Comparison of ENCODE assay signal across 14 cellular contexts in genomic region chr3:52249683-52250082, GRCh38. TPM values are rescaled to one million over a fixed set of nuclear protein-coding genes. Genes with fewer than 3 reads are reported as not detected.
DNase-seq lines count a peak whose midpoint lies in the region; ATAC-seq, FAIRE-seq and TF ChIP-seq lines count a peak whose summit lies in the region.
"Had no signal": no experiment of that assay in that cellular context is flagged by ENCODE, and none has a peak within 500 bp of the region (broad histone marks: within the 10 kb centered on the region; RNA-seq: fewer than 3 reads in every experiment).

No MANE protein-coding gene starts in this region.

- no peak for FAIRE-seq in pancreas (lab: Jason Lieb, UNC)

- POLR2A ChIA-PET in IMR-90 (lab: Charles Lee; ENCODE audit: unreplicated experiment): no interaction called here

- H3K14ac ChIP-seq in IMR-90 (replicated peaks; ENCODE audit: low read depth, low read length): no peak overlapping the region

- H3K4me1 Mint-ChIP-seq in T-helper 1 cell treated with Interleukin-12 subunit alpha and Interleukin-12 subunit beta and Interleukin-4 antibody, amounts not matched to agents 30 μg/mL and 1 μg/mL, for 36 hours (ENCODE audit: low read depth): peaks cover 76% of the 10 kb centered on the region
- H3K4me1 Mint-ChIP-seq in chondrocyte (ENCODE audit: low read depth): peaks cover 26% of the 10 kb centered on the region

- H3K4ac ChIP-seq in IMR-90 (ENCODE audit: low read depth, low read length): no peak overlapping the region

- H4K91ac ChIP-seq in IMR-90 (ENCODE audit: insufficient read depth, low read depth, low read length): no peak overlapping the region

- no peak for TF ChIP-seq POLR2A in IMR-90 (IDR thresholded peaks at IDR 0.05; ENCODE audit: low read depth, low read length)

- H3K9me3 ChIP-seq in IMR-90 (ENCODE audit: control insufficient read depth, insufficient read depth, low read length) (no peaks in the 10 kb centered on the region), neutrophil (no peaks in the 10 kb centered on the region), pancreas (no peaks in the 10 kb centered on the region)

- no peak overlapping the region for H2BK5ac ChIP-seq in IMR-90 (ENCODE audit: low read depth, low read length, poor library complexity, severe bottlenecking)

- DNase-seq in T-helper 1 cell (no peak), IMR-90 (no peak), chondrocyte (ENCODE audit: low spot score) (peak; percentile 59), DMS 273 treated with DMSO at 0.1 percent for 48 hours (lab: John Stamatoyannopoulos, UW) (no peak), pancreas (no peak)
- DNase-seq: 8988T, COR-L47, kidney glomerular epithelial cell, NCI-H345 had no signal

- no peak overlapping the region for H2BK120ac ChIP-seq in IMR-90 (ENCODE audit: low read depth, low read length)

- no peak overlapping the region for H3K4me3 ChIP-seq in IMR-90 (ENCODE audit: insufficient read depth, low read depth, low read length)
- no peak overlapping the region for H3K4me3 ChIP-seq in neutrophil (ENCODE audit: low read depth in 1 of 2, low read length in 1 of 2)
- H3K4me3 ChIP-seq in pancreas: no peak overlapping the region
- H3K4me3 ChIP-seq: cardiac muscle cell had no signal

- H3K79me1 ChIP-seq in IMR-90 (ENCODE audit: low read depth in 1 of 2, low read length in 2 of 2): peaks cover 12 to 70% of the 10 kb centered on the region in 2 experiments

- peaks cover 58% of the 10 kb centered on the region for H3K36me3 Mint-ChIP-seq in T-helper 1 cell treated with Interleukin-12 subunit alpha and Interleukin-12 subunit beta and Interleukin-4 antibody, amounts not matched to agents 30 μg/mL and 1 μg/mL, for 36 hours (ENCODE audit: low read depth)
- H3K36me3 Mint-ChIP-seq in chondrocyte (ENCODE audit: low read depth): peaks cover 11% of the 10 kb centered on the region

- H3K4me2 ChIP-seq in IMR-90 (ENCODE audit: low read depth, low read length): no peak overlapping the region

- H3K4me1 ChIP-seq in IMR-90 (ENCODE audit: control insufficient read depth, insufficient read depth, low read length): peaks cover 17% of the 10 kb centered on the region
- peaks cover 55 to 69% of the 10 kb centered on the region in 2 experiments for H3K4me1 ChIP-seq in neutrophil (ENCODE audit: control insufficient read depth in 1 of 2, insufficient read depth in 1 of 2, low read depth in 1 of 2, low read length in 1 of 2)
- peaks cover 0 to 3% (median 0%) of the 10 kb centered on the region in 3 donors for H3K4me1 ChIP-seq in pancreas

- no peak overlapping the region for H2BK15ac ChIP-seq in IMR-90 (ENCODE audit: low read depth, low read length)

- peaks cover 30% of the 10 kb centered on the region for H3K9me1 ChIP-seq in IMR-90 (ENCODE audit: insufficient read depth, low read length)

- CTCF ChIA-PET in IMR-90 (lab: Yijun Ruan, JAX): no interaction called here

- no peak overlapping the region for H4K8ac ChIP-seq in IMR-90 (ENCODE audit: low read depth in 2 of 2, low read length in 2 of 2)

- H3K27me3 ChIP-seq in IMR-90 (ENCODE audit: control insufficient read depth, insufficient read depth, low read length): no peaks in the 10 kb centered on the region
- H3K27me3 ChIP-seq in neutrophil: no peaks in the 10 kb centered on the region
- no peaks in the 10 kb centered on the region for H3K27me3 ChIP-seq in pancreas

- H3K4me3 Mint-ChIP-seq in T-helper 1 cell treated with Interleukin-12 subunit alpha and Interleukin-12 subunit beta and Interleukin-4 antibody, amounts not matched to agents 30 μg/mL and 1 μg/mL, for 36 hours: peak overlapping the region; percentile 7
- no peak overlapping the region for H3K4me3 Mint-ChIP-seq in chondrocyte (ENCODE audit: unreplicated experiment)

- no peaks in the 10 kb centered on the region for H3K9me3 Mint-ChIP-seq in T-helper 1 cell treated with Interleukin-12 subunit alpha and Interleukin-12 subunit beta and Interleukin-4 antibody, amounts not matched to agents 30 μg/mL and 1 μg/mL, for 36 hours
- no peaks in the 10 kb centered on the region for H3K9me3 Mint-ChIP-seq in chondrocyte (ENCODE audit: low read depth)

- no peak overlapping the region for H3K56ac ChIP-seq in IMR-90 (ENCODE audit: extremely low read depth, insufficient read depth, low read length)

- in situ Hi-C loops in IMR-90 (cut with MboI; ENCODE audit: low sequenced_read_pairs): no loop called here

- TF ChIP-seq CTCF in IMR-90 (conservative IDR thresholded peaks at IDR 0.05; ENCODE audit: low read depth, low read length) (no peak), chondrocyte (IDR thresholded peaks at IDR 0.05) (no peak), neutrophil (IDR thresholded peaks at IDR 0.05) (no peak), pancreas (IDR thresholded peaks at IDR 0.05) (no peak)

- 93% methylated on average over 2 of the region's 6 CpGs; no CpG with 5 or more reads in 1 of the 2 experiments for WGBS in IMR-90 (ENCODE audit: extremely low coverage in 2 of 2, insufficient read length in 1 of 2), 2 experiments
- 80 to 88% methylated on average over 6 of the region's 6 CpGs for WGBS in pancreas, 2 donors

- intact Hi-C loops in IMR-90 (cut with micrococcal nuclease): no loop called here
- intact Hi-C loops in pancreas (cut with DNase I): no loop called here

- ATAC-seq in IMR-90 (ENCODE audit: low read depth) (no peak), pancreas (no peak), HG02884 (IDR thresholded peaks at IDR 0.05; ENCODE audit: unreplicated experiment) (no peak)

- H2BK20ac ChIP-seq in IMR-90 (ENCODE audit: low read depth, low read length): no peak overlapping the region

- no TSS peak for BruUV-seq in IMR-90 (replicated peaks; lab: Mats Ljungman, UMichigan)

- dilution Hi-C loops in IMR-90 (cut with HindIII; ENCODE audit: low sequenced_read_pairs, unreplicated experiment): no loop called here

- H3K27ac ChIP-seq in IMR-90 (ENCODE audit: insufficient read depth, low read length): no peak overlapping the region
- H3K27ac ChIP-seq in neutrophil: peak overlapping the region; percentile 98
- H3K27ac ChIP-seq in pancreas: no peak overlapping the region
- H3K27ac ChIP-seq: cardiac muscle cell, VCaP had no signal

- H3K36me3 ChIP-seq in IMR-90 (ENCODE audit: control insufficient read depth, insufficient read depth, low read length): peaks cover 43% of the 10 kb centered on the region
- peaks cover 70% of the 10 kb centered on the region for H3K36me3 ChIP-seq in neutrophil
- H3K36me3 ChIP-seq in pancreas: peaks cover 0 to 14% (median 3%) of the 10 kb centered on the region in 3 donors

- TF ChIP-seq RAD21 in IMR-90 (IDR thresholded peaks at IDR 0.05; ENCODE audit: low read length): no peak

- no peak overlapping the region for H3K9ac ChIP-seq in IMR-90 (ENCODE audit: low read depth, low read length)

- no peak overlapping the region for H2AK5ac ChIP-seq in IMR-90 (ENCODE audit: low read depth, low read length)

- H4K5ac ChIP-seq in IMR-90 (ENCODE audit: low read depth, low read length): no peak overlapping the region

- H3K18ac ChIP-seq in IMR-90 (ENCODE audit: low read depth, low read length): no peak overlapping the region

- H2AK9ac ChIP-seq in IMR-90 (replicated peaks; ENCODE audit: low read depth, low read length, poor library complexity): peak overlapping the region; percentile 30

- peak overlapping the region; percentile 77 for H3K27ac Mint-ChIP-seq in T-helper 1 cell treated with Interleukin-12 subunit alpha and Interleukin-12 subunit beta and Interleukin-4 antibody, amounts not matched to agents 30 μg/mL and 1 μg/mL, for 36 hours
- H3K27ac Mint-ChIP-seq in chondrocyte (ENCODE audit: unreplicated experiment): peak overlapping the region; percentile 11

- H2AFZ ChIP-seq in IMR-90 (replicated peaks; ENCODE audit: low read length, poor library complexity): no peak overlapping the region

- no peak overlapping the region for H3K23ac ChIP-seq in IMR-90 (ENCODE audit: low read depth, low read length)

- H3K27me3 Mint-ChIP-seq in T-helper 1 cell treated with Interleukin-12 subunit alpha and Interleukin-12 subunit beta and Interleukin-4 antibody, amounts not matched to agents 30 μg/mL and 1 μg/mL, for 36 hours (ENCODE audit: low read depth): no peaks in the 10 kb centered on the region
- no peaks in the 10 kb centered on the region for H3K27me3 Mint-ChIP-seq in chondrocyte (ENCODE audit: low read depth)

- H4K20me1 ChIP-seq in IMR-90 (ENCODE audit: insufficient read depth, low read length): peaks cover 27% of the 10 kb centered on the region

RNA-seq across cellular contexts. Expression of gene PPM1M, which starts 4.1 kb away (rescaled TPM):
- total RNA-seq in IMR-90 (2012; rRNA removed): 12.2 and 13.1 TPM in 2 replicates
- polyA plus RNA-seq in IMR-90 (2012; rRNA removed): 15.4 and 18.1 TPM in 2 replicates
- polyA plus RNA-seq in IMR-90 (2012; cell fraction: cytosol; rRNA removed): 12.1 and 14.9 TPM in 2 replicates
- polyA plus RNA-seq in IMR-90 (2012; cell fraction: nucleus; rRNA removed; ENCODE audit: low replicate concordance): 51.7 and 53.1 TPM in 2 replicates
- 14.5 to 20.8 TPM (median 20.1 TPM) in 3 replicates for total RNA-seq in chondrocyte
- 10 to 100 TPM in 1 of 6 donors, 1 to 10 TPM in 5; 4.0 to 15.2 (median 6.7) TPM for total RNA-seq in pancreas
- polyA plus RNA-seq in pancreas: 10 to 100 TPM in 1 of 2 donors, 1 to 10 TPM in 1; 9.2 to 11.8 TPM

RNA-seq across cellular contexts. Expression of gene TWF2, which starts 10.7 kb away (rescaled TPM):
- 105 and 111 TPM in 2 replicates for total RNA-seq in IMR-90 (2012; rRNA removed)
- 145 and 158 TPM in 2 replicates for polyA plus RNA-seq in IMR-90 (2012; rRNA removed)
- polyA plus RNA-seq in IMR-90 (2012; cell fraction: cytosol; rRNA removed): 165 and 194 TPM in 2 replicates
- polyA plus RNA-seq in IMR-90 (2012; cell fraction: nucleus; rRNA removed; ENCODE audit: low replicate concordance): 62.0 and 123 TPM in 2 replicates
- 58.9 to 65.9 TPM (median 65.2 TPM) in 3 replicates for total RNA-seq in chondrocyte
- 10 to 100 TPM in 4 of 6 donors, 1 to 10 TPM in 2; 8.9 to 26.8 (median 11.3) TPM for total RNA-seq in pancreas
- polyA plus RNA-seq in pancreas: 10 to 100 TPM; 12.9 to 15.9 TPM

RNA-seq across cellular contexts. Expression of gene TLR9, which starts 24.2 kb away (rescaled TPM):
- total RNA-seq in IMR-90 (2012; rRNA removed): not detected in 2 replicates
- 0.03 TPM in 1 of 2 replicates, not detected in the other for polyA plus RNA-seq in IMR-90 (2012; rRNA removed)
- 0.01 TPM in 1 of 2 replicates, not detected in the other for polyA plus RNA-seq in IMR-90 (2012; cell fraction: cytosol; rRNA removed)
- 0.15 TPM in 2 replicates for polyA plus RNA-seq in IMR-90 (2012; cell fraction: nucleus; rRNA removed; ENCODE audit: low replicate concordance)
- total RNA-seq in chondrocyte: 0.12 TPM in 1 of 3 replicates, not detected in the others
- under 1 TPM in 4 of 6 donors, not detected in 2; 0.03 to 0.47 (median 0.04) TPM for total RNA-seq in pancreas
- polyA plus RNA-seq in pancreas: under 1 TPM; 0.05 to 0.27 TPM
- polyA plus RNA-seq: cardiac muscle cell had no signal

RNA-seq across cellular contexts. Expression of gene WDR82, which starts 28.8 kb away (rescaled TPM):
- total RNA-seq in IMR-90 (2012; rRNA removed) (65.3 and 68.1 TPM in 2 replicates), chondrocyte (73.0 to 74.9 TPM (median 74.7 TPM) in 3 replicates), pancreas (10 to 100 TPM; 15.1 to 32.1 (median 19.6) TPM)
- polyA plus RNA-seq in IMR-90 (2012; rRNA removed) (30.9 and 38.1 TPM in 2 replicates), pancreas (10 to 100 TPM in 1 of 2 donors, 1 to 10 TPM in 1; 9.0 to 18.5 TPM)
- 11.6 and 13.7 TPM in 2 replicates for polyA plus RNA-seq in IMR-90 (2012; cell fraction: cytosol; rRNA removed)
- 4.1 and 16.9 TPM in 2 replicates for polyA plus RNA-seq in IMR-90 (2012; cell fraction: nucleus; rRNA removed; ENCODE audit: low replicate concordance)

RNA-seq across cellular contexts. Expression of gene GLYCTK, which starts 37.9 kb away (rescaled TPM):
- total RNA-seq in IMR-90 (2012; rRNA removed) (6.4 and 6.8 TPM in 2 replicates), chondrocyte (4.8 to 9.8 TPM (median 5.0 TPM) in 3 replicates), pancreas (10 to 100 TPM in 1 of 6 donors, 1 to 10 TPM in 5; 4.1 to 11.6 (median 6.8) TPM)
- polyA plus RNA-seq in IMR-90 (2012; rRNA removed) (13.9 and 15.6 TPM in 2 replicates), pancreas (10 to 100 TPM; 13.8 to 19.3 TPM)
- 5.2 and 10.8 TPM in 2 replicates for polyA plus RNA-seq in IMR-90 (2012; cell fraction: cytosol; rRNA removed)
- 29.1 and 86.5 TPM in 2 replicates for polyA plus RNA-seq in IMR-90 (2012; cell fraction: nucleus; rRNA removed; ENCODE audit: low replicate concordance)
